ENCODE assay signal across 16 cellular contexts in genomic region chr22:25746012-25746373, GRCh38. TPM values are rescaled to one million over a fixed set of nuclear protein-coding genes. Genes with fewer than 3 reads are reported as not detected.
A peak's percentile ranks its signal among the peaks of the same experiment; 100 is the strongest.
DNase-seq lines count a peak whose midpoint lies in the region; ATAC-seq, FAIRE-seq and TF ChIP-seq lines count a peak whose summit lies in the region.
"Had no signal": no experiment of that assay in that cellular context is flagged by ENCODE, and none has a peak within 500 bp of the region (broad histone marks: within the 10 kb centered on the region; RNA-seq: fewer than 3 reads in every experiment).

No MANE protein-coding gene starts in this region.

- CTCF ChIA-PET in MCF 10A (lab: Yijun Ruan, JAX): interaction anchor here (0.6 to 1.4 kb wide), 4 partner anchors 13 to 263 kb away, joined by 3 to 5 read pairs (median 3); no protein-coding TSS in a partner anchor
- CTCF ChIA-PET in activated CD8-positive, alpha-beta T cell treated with anti-CD3 and anti-CD28 coated beads for 36 hours (lab: Charles Lee): interaction anchor here (1.4 kb wide), 1 partner anchor 27 kb away, joined by 5 read pairs; no protein-coding TSS in a partner anchor
- CTCF ChIA-PET in HepG2 (lab: Yijun Ruan, JAX; ENCODE audit: low intra/inter-chr PET ratio, low total read pairs): no interaction called here

- no peak overlapping the region for H3K9ac ChIP-seq in HepG2 (ENCODE audit: insufficient read depth, low read depth, low read length)
- H3K9ac ChIP-seq: KMS-11 had no signal

- no peaks in the 10 kb centered on the region for H3K36me3 ChIP-seq in breast epithelium
- H3K36me3 ChIP-seq in thoracic aorta: no peaks in the 10 kb centered on the region
- no peaks in the 10 kb centered on the region for H3K36me3 ChIP-seq in HepG2 (replicated peaks in 1 of 2; ENCODE audit: control insufficient read depth in 1 of 2, insufficient read depth in 2 of 2, low read length in 2 of 2)

- no peak overlapping the region for H2AFZ ChIP-seq in HepG2 (ENCODE audit: low read length)

- H3K9me3 Mint-ChIP-seq in MCF 10A (ENCODE audit: unreplicated experiment): no peaks in the 10 kb centered on the region
- no peaks in the 10 kb centered on the region for H3K9me3 Mint-ChIP-seq in activated CD8-positive, alpha-beta T cell treated with anti-CD3 and anti-CD28 coated beads for 36 hours

- TF ChIP-seq POLR2A in breast epithelium (IDR thresholded peaks at IDR 0.05): no peak
- no peak for TF ChIP-seq POLR2A in HepG2 (IDR thresholded peaks at IDR 0.05; ENCODE audit: insufficient read depth in 1 of 2, low read depth in 2 of 2, low read length in 2 of 2)

- TF ChIP-seq EP300 in HepG2 (IDR thresholded peaks at IDR 0.05; ENCODE audit: low read depth in 2 of 2, low read length in 2 of 2): no peak
- no peak for TF ChIP-seq EP300 in HepG2 (CRISPR knock-in tag; IDR thresholded peaks at IDR 0.05; ENCODE audit: borderline replicate concordance)

- peaks cover 36% of the 10 kb centered on the region for H3K4me1 Mint-ChIP-seq in MCF 10A (ENCODE audit: insufficient read depth, unreplicated experiment)
- H3K4me1 Mint-ChIP-seq in activated CD8-positive, alpha-beta T cell treated with anti-CD3 and anti-CD28 coated beads for 36 hours (ENCODE audit: low read depth): peaks cover 42% of the 10 kb centered on the region

- in situ Hi-C loops in HepG2 (cut with HindIII; ENCODE audit: extremely low pct_ligation_motif_present, low pct_unique_long_range_greater_than_20kb): no loop called here

- H3K36me3 Mint-ChIP-seq in MCF 10A (ENCODE audit: insufficient read depth, unreplicated experiment): peaks cover 6% of the 10 kb centered on the region
- H3K36me3 Mint-ChIP-seq in activated CD8-positive, alpha-beta T cell treated with anti-CD3 and anti-CD28 coated beads for 36 hours (ENCODE audit: low read depth): no peaks in the 10 kb centered on the region

- peak; percentile 62 for ATAC-seq in activated CD8-positive, alpha-beta T cell treated with anti-CD3 and anti-CD28 coated beads for 36 hours
- ATAC-seq in thoracic aorta (ENCODE audit: insufficient number of reproducible peaks, low FRiP score, low read depth) (no peak), HepG2 (no peak)

- DNase-seq in MCF 10A (ENCODE audit: unreplicated experiment): peak; percentile 53
- no peak for DNase-seq in breast epithelium (ENCODE audit: low spot score in 2 of 2)
- DNase-seq in activated CD8-positive, alpha-beta T cell treated with anti-CD3 and anti-CD28 coated beads for 36 hours: no peak
- peak; percentile 53 for DNase-seq in fibroblast of pulmonary artery (ENCODE audit: low read depth)
- DNase-seq in thoracic aorta (ENCODE audit: low spot score): no peak
- no peak for DNase-seq in GM19240 (ENCODE audit: insufficient read length, low spot score)
- no peak for DNase-seq in nucleus accumbens (lab: John Stamatoyannopoulos, UW)
- no peak for DNase-seq in HepG2 (ENCODE audit: low spot score)
- DNase-seq: activated CD4-positive, CD25-positive, alpha-beta regulatory T cell treated with anti-CD3 and anti-CD28 coated beads, Interleukin-2, amount 50 U/mL, for 72 hours; foreskin melanocyte; H7; NCI-H2227 treated with DMSO at 0.1 percent for 48 hours; SHP77 treated with DMSO at 0.1 percent for 48 hours had no signal

- H3K4me1 ChIP-seq in breast epithelium: no peaks in the 10 kb centered on the region
- H3K4me1 ChIP-seq in thoracic aorta (ENCODE audit: control insufficient read depth in 1 of 2, low read depth in 2 of 2): peaks cover 13 to 66% of the 10 kb centered on the region in 2 donors
- peaks cover 44% of the 10 kb centered on the region for H3K4me1 ChIP-seq in HepG2 (ENCODE audit: insufficient read depth, low read length)

- 13% methylated on average over 1 of the region's 1 CpG for WGBS in HepG2 (ENCODE audit: low lambda C conversion rate)

- TF ChIP-seq RAD21 in HepG2 (CRISPR knock-in tag; IDR thresholded peaks at IDR 0.05): no peak

- TF ChIP-seq CTCF in MCF 10A (IDR thresholded peaks at IDR 0.05; ENCODE audit: unreplicated experiment) (no peak), breast epithelium (IDR thresholded peaks at IDR 0.05) (no peak), fibroblast of pulmonary artery (IDR thresholded peaks at IDR 0.05; ENCODE audit: low read length, missing control alignments) (no peak), thoracic aorta (IDR thresholded peaks at IDR 0.05) (no peak), HepG2 (CRISPR knock-in tag; IDR thresholded peaks at IDR 0.05) (no peak)
- no peak for TF ChIP-seq CTCF in activated CD8-positive, alpha-beta T cell treated with anti-CD3 and anti-CD28 coated beads for 36 hours (IDR thresholded peaks at IDR 0.05)

- no peaks in the 10 kb centered on the region for H3K79me2 ChIP-seq in HepG2 (ENCODE audit: insufficient read depth, low read length)

- no peak overlapping the region for H3K4me3 Mint-ChIP-seq in MCF 10A (ENCODE audit: unreplicated experiment)
- no peak overlapping the region for H3K4me3 Mint-ChIP-seq in activated CD8-positive, alpha-beta T cell treated with anti-CD3 and anti-CD28 coated beads for 36 hours

- H3K27me3 ChIP-seq in breast epithelium (no peaks in the 10 kb centered on the region), thoracic aorta (replicated peaks; ENCODE audit: insufficient read depth) (no peaks in the 10 kb centered on the region), HepG2 (ENCODE audit: control insufficient read depth in 1 of 2, insufficient read depth in 2 of 2, low read length in 2 of 2) (no peaks in the 10 kb centered on the region; a peak in 3 of 5 replicates)

- no peaks in the 10 kb centered on the region for H3K27me3 Mint-ChIP-seq in MCF 10A (ENCODE audit: insufficient read depth, unreplicated experiment)
- H3K27me3 Mint-ChIP-seq in activated CD8-positive, alpha-beta T cell treated with anti-CD3 and anti-CD28 coated beads for 36 hours: no peaks in the 10 kb centered on the region

- FAIRE-seq in HepG2 (lab: Jason Lieb, UNC): no peak

- POLR2A ChIA-PET in MCF 10A (lab: Yijun Ruan, JAX) (interaction anchor here (0.5 to 1.0 kb wide), 2 partner anchors 18 to 564 kb away, joined by 3 read pairs; no protein-coding TSS in a partner anchor), HepG2 (lab: Yijun Ruan, JAX) (no interaction called here)
- POLR2A ChIA-PET in activated CD8-positive, alpha-beta T cell treated with anti-CD3 and anti-CD28 coated beads for 36 hours (lab: Charles Lee): interaction anchor here (1.3 to 1.4 kb wide), 2 partner anchors 9 kb away, joined by 4 to 8 read pairs; no protein-coding TSS in a partner anchor

- H3K4me2 ChIP-seq in HepG2 (ENCODE audit: low read depth, low read length): no peak overlapping the region
- H3K4me2 ChIP-seq: KMS-11 had no signal

- H3K27ac Mint-ChIP-seq in MCF 10A (ENCODE audit: low read depth, unreplicated experiment): peak overlapping the region; percentile 76
- peak overlapping the region; percentile 88 for H3K27ac Mint-ChIP-seq in activated CD8-positive, alpha-beta T cell treated with anti-CD3 and anti-CD28 coated beads for 36 hours

- no peak overlapping the region for H3K4me3 ChIP-seq in breast epithelium
- H3K4me3 ChIP-seq in fibroblast of pulmonary artery (replicated peaks; ENCODE audit: low read depth, low read length): no peak overlapping the region
- peak overlapping the region; percentile 24 for H3K4me3 ChIP-seq in thoracic aorta
- no peak overlapping the region for H3K4me3 ChIP-seq in HepG2 (replicated peaks in 1 of 3; ENCODE audit: insufficient read depth in 1 of 3, low read depth in 2 of 3, low read length in 3 of 3)
- H3K4me3 ChIP-seq: lung had no signal

- intact Hi-C loops in MCF 10A (cut with micrococcal nuclease) (loop anchor here (2.0 kb wide), 1 partner anchor 15 kb away; no protein-coding TSS in a partner anchor), breast epithelium (cut with DNase I; ENCODE audit: low total_unique reads) (no loop called here), HepG2 (cut with micrococcal nuclease; ENCODE audit: unreplicated experiment) (no loop called here)
- intact Hi-C loops in activated CD8-positive, alpha-beta T cell treated with anti-CD3 and anti-CD28 coated beads for 36 hours (cut with micrococcal nuclease): no loop called here

- BruUV-seq in MCF 10A (replicated peaks; lab: Mats Ljungman, UMichigan) (no TSS peak), HepG2 (replicated peaks; lab: Mats Ljungman, UMichigan) (no TSS peak)

- H3K9me3 ChIP-seq in breast epithelium (no peaks in the 10 kb centered on the region), thoracic aorta (no peaks in the 10 kb centered on the region), HepG2 (ENCODE audit: low read length) (no peaks in the 10 kb centered on the region)

- H3K27ac ChIP-seq in breast epithelium (no peak overlapping the region), thoracic aorta (peak overlapping the region; percentile 90 to 92), HepG2 (ENCODE audit: extremely low read length, insufficient read depth, low read length) (no peak overlapping the region)
- H3K27ac ChIP-seq: KMS-11 had no signal

- H4K20me1 ChIP-seq in HepG2 (ENCODE audit: insufficient read depth, low read length): no peaks in the 10 kb centered on the region

RNA-seq across cellular contexts. Expression of gene MYO18B, which starts 4.0 kb away (rescaled TPM):
- total RNA-seq in MCF 10A (2022): 0.07 TPM in 1 of 2 replicates, not detected in the other
- under 1 TPM; under 0.01 to 0.16 (median 0.15) TPM for total RNA-seq in breast epithelium
- 1 to 10 TPM; 1.6 to 1.8 TPM for total RNA-seq in activated CD8-positive, alpha-beta T cell treated with anti-CD3 and anti-CD28 coated beads for 36 hours
- total RNA-seq in thoracic aorta: 10 to 100 TPM; 45.6 to 73.5 TPM
- total RNA-seq in HepG2 (2016; rRNA removed; fragmentation: Illumina TruSeq; extraction: Trizol): 0.04 TPM in 1 of 2 replicates, not detected in the other
- total RNA-seq in HepG2 (2016; cell fraction: cytosol; rRNA removed; fragmentation: Illumina TruSeq; extraction: Trizol; ENCODE audit: low read depth): not detected in 2 replicates
- total RNA-seq in HepG2 (2016; cell fraction: insoluble cytoplasmic fraction; rRNA removed; fragmentation: Illumina TruSeq; extraction: Trizol): 0.04 TPM in 1 of 2 replicates, not detected in the other
- 0.17 TPM in 1 of 2 replicates, not detected in the other for total RNA-seq in HepG2 (2016; cell fraction: membrane; rRNA removed; fragmentation: Illumina TruSeq; extraction: Trizol)
- total RNA-seq in HepG2 (2016; cell fraction: nucleus; rRNA removed; fragmentation: Illumina TruSeq; extraction: Trizol): 0.06 TPM in 1 of 2 replicates, not detected in the other
- polyA plus RNA-seq in HepG2 (2011; rRNA removed): 0.01 and 0.22 TPM in 2 replicates
- polyA plus RNA-seq in HepG2 (2011; cell fraction: cytosol; rRNA removed): 0.01 and 0.06 TPM in 2 replicates
- polyA plus RNA-seq in HepG2 (2011; cell fraction: nucleus; rRNA removed): 0.32 and 0.33 TPM in 2 replicates
- 0.07 and 0.23 TPM in 2 replicates for polyA plus RNA-seq in HepG2 (2012)
- polyA plus RNA-seq in HepG2 (2016; cell fraction: cytosol; fragmentation: Illumina TruSeq; extraction: Trizol; ENCODE audit: low read depth): not detected in 2 replicates
- 0.03 TPM in 1 of 2 replicates, not detected in the other for polyA plus RNA-seq in HepG2 (2016; cell fraction: insoluble cytoplasmic fraction; fragmentation: Illumina TruSeq; extraction: Trizol; ENCODE audit: low read depth)
- polyA plus RNA-seq in HepG2 (2016; cell fraction: membrane; fragmentation: Illumina TruSeq; extraction: Trizol; ENCODE audit: low read depth): not detected in 2 replicates
- not detected in 2 replicates for polyA plus RNA-seq in HepG2 (2016; cell fraction: nucleus; fragmentation: Illumina TruSeq; extraction: Trizol; ENCODE audit: insufficient read depth, low read depth)
- 0.05 and 0.08 TPM in 2 replicates for polyA minus RNA-seq in HepG2 (2011; rRNA and poly(A)+ RNA removed; ENCODE audit: low replicate concordance)
- not detected in 2 replicates for polyA minus RNA-seq in HepG2 (2011; cell fraction: cytosol; rRNA and poly(A)+ RNA removed)
- polyA minus RNA-seq in HepG2 (2011; cell fraction: nucleus; rRNA and poly(A)+ RNA removed): 0.13 and 0.99 TPM in 2 replicates
- polyA plus RNA-seq: BJ had no signal

Comparison
In these comparisons a context has a peak if more than half of its experiments do, and no peak if none do; other contexts are left out.
1. DNase-seq: peak in MCF 10A (single experiment) and fibroblast of pulmonary artery (single experiment); none in breast epithelium (0 of 2), activated CD8-positive, alpha-beta T cell treated with anti-CD3 and anti-CD28 coated beads for 36 hours (single experiment), thoracic aorta (single experiment), GM19240 (single experiment), nucleus accumbens (0 of 56) and HepG2 (single experiment).
2. H3K27ac ChIP-seq: peak in thoracic aorta (2 of 2); none in breast epithelium (0 of 2) and HepG2 (single experiment).
3. RNA of gene MYO18B, which starts 4.0 kb away (total RNA-seq): 45.6 to 73.5 TPM in thoracic aorta; 1.6 to 1.8 TPM in activated CD8-positive, alpha-beta T cell treated with anti-CD3 and anti-CD28 coated beads for 36 hours, under 0.01 to 0.16 TPM in breast epithelium, 0.07 TPM in MCF 10A and 0.04 to 0.17 TPM in HepG2; every median in the first group is over 10 times any median in the second.